Comparison of ENCODE assay signal across 16 cellular contexts in genomic region chr2:205732314-205732713, GRCh38. TPM values are rescaled to one million over a fixed set of nuclear protein-coding genes. Genes with fewer than 3 reads are reported as not detected.
DNase-seq lines count a peak whose midpoint lies in the region; ATAC-seq and TF ChIP-seq lines count a peak whose summit lies in the region.
"Had no signal": no experiment of that assay in that cellular context is flagged by ENCODE, and none has a peak within 500 bp of the region (broad histone marks: within the 10 kb centered on the region; RNA-seq: fewer than 3 reads in every experiment).

No MANE protein-coding gene starts in this region.

- no peak overlapping the region for H3K4me3 Mint-ChIP-seq in chondrocyte (ENCODE audit: unreplicated experiment)
- H3K4me3 Mint-ChIP-seq in Caco-2 (ENCODE audit: unreplicated experiment) = no peak overlapping the region
- H3K4me3 Mint-ChIP-seq: B cell; CD8-positive, alpha-beta memory T cell had no signal

- H3K27ac ChIP-seq in muscle layer of duodenum (ENCODE audit: low read length) (peak overlapping the region; percentile 27), subcutaneous abdominal adipose tissue (ENCODE audit: low read depth, low read length) (peak overlapping the region; percentile 51), ascending aorta (no peak overlapping the region), heart left ventricle (peak overlapping the region in 1 of 12 donors; percentile 82)

- H3K9me3 Mint-ChIP-seq in chondrocyte (ENCODE audit: low read depth) (no peaks in the 10 kb centered on the region), Caco-2 (ENCODE audit: unreplicated experiment) (no peaks in the 10 kb centered on the region)
- H3K9me3 Mint-ChIP-seq: CD8-positive, alpha-beta memory T cell had no signal

- POLR2A ChIA-PET in Caco-2 (lab: Charles Lee) = no interaction called here

- H3K27me3 Mint-ChIP-seq in chondrocyte (ENCODE audit: low read depth) (no peaks in the 10 kb centered on the region), Caco-2 (ENCODE audit: insufficient read depth, unreplicated experiment) (no peaks in the 10 kb centered on the region)

- H3K4me1 Mint-ChIP-seq in chondrocyte (ENCODE audit: low read depth) (peaks cover 51% of the 10 kb centered on the region), Caco-2 (ENCODE audit: low read depth, unreplicated experiment) (peaks cover 34% of the 10 kb centered on the region)
- H3K4me1 Mint-ChIP-seq: CD8-positive, alpha-beta memory T cell had no signal

- H3K36me3 ChIP-seq in muscle layer of duodenum (ENCODE audit: control insufficient read depth in 1 of 2, insufficient read depth in 2 of 2, low read length in 2 of 2) (peaks cover 18 to 29% of the 10 kb centered on the region in 2 donors), subcutaneous abdominal adipose tissue (ENCODE audit: control insufficient read depth in 5 of 5, insufficient read depth in 5 of 5, low read length in 5 of 5) (peaks cover 5 to 68% (median 46%) of the 10 kb centered on the region in 5 donors), Caco-2 (ENCODE audit: control insufficient read depth, insufficient read depth, low read length) (no peaks in the 10 kb centered on the region), ascending aorta (peaks cover 9% of the 10 kb centered on the region in 2 donors), heart left ventricle (peaks cover 0 to 59% (median 14%) of the 10 kb centered on the region in 9 donors)
- H3K36me3 ChIP-seq: MG63 had no signal

- 84 to 94% (median 88%) methylated on average over 9 of the region's 9 CpGs for WGBS in heart left ventricle, 4 donors

- H3K27ac Mint-ChIP-seq in chondrocyte (ENCODE audit: unreplicated experiment) (peak overlapping the region; percentile 94), Caco-2 (ENCODE audit: unreplicated experiment) (no peak overlapping the region)
- H3K27ac Mint-ChIP-seq: B cell; CD8-positive, alpha-beta memory T cell had no signal

- TF ChIP-seq CTCF in chondrocyte (IDR thresholded peaks at IDR 0.05) (no peak), Caco-2 (IDR thresholded peaks at IDR 0.05; ENCODE audit: insufficient read depth in 1 of 2, low read depth in 1 of 2, low read length in 1 of 2, severe bottlenecking in 1 of 2, unreplicated experiment in 1 of 2) (no peak), ascending aorta (IDR thresholded peaks at IDR 0.05) (no peak), heart left ventricle (IDR thresholded peaks at IDR 0.05) (no peak)

- no peak for TF ChIP-seq POLR2A in heart left ventricle (IDR thresholded peaks at IDR 0.05)

- H3K4me1 ChIP-seq in muscle layer of duodenum (ENCODE audit: control insufficient read depth in 1 of 2, insufficient read depth in 2 of 2, low read length in 2 of 2) = peaks cover 8 to 78% of the 10 kb centered on the region in 2 donors
- H3K4me1 ChIP-seq in subcutaneous abdominal adipose tissue (ENCODE audit: control insufficient read depth in 5 of 5, insufficient read depth in 5 of 5, low read length in 5 of 5) = peaks cover 0 to 38% (median 33%) of the 10 kb centered on the region in 5 donors
- peaks cover 33% of the 10 kb centered on the region for H3K4me1 ChIP-seq in Caco-2
- no peaks in the 10 kb centered on the region for H3K4me1 ChIP-seq in ascending aorta
- peaks cover 0 to 9% (median 0%) of the 10 kb centered on the region in 12 donors for H3K4me1 ChIP-seq in heart left ventricle

- H3K36me3 Mint-ChIP-seq in chondrocyte (ENCODE audit: low read depth) = peaks cover 12% of the 10 kb centered on the region
- H3K36me3 Mint-ChIP-seq in Caco-2 (ENCODE audit: insufficient read depth, unreplicated experiment) = peaks cover 59% of the 10 kb centered on the region
- H3K36me3 Mint-ChIP-seq: CD8-positive, alpha-beta memory T cell had no signal

- BruUV-seq in Caco-2 (replicated peaks; lab: Mats Ljungman, UMichigan) = no TSS peak

- DNase-seq in DMS79 treated with DMSO at 0.1 percent for 48 hours (lab: John Stamatoyannopoulos, UW) (peak; percentile 21), chondrocyte (ENCODE audit: low spot score) (no peak), Caco-2 (no peak), ascending aorta (ENCODE audit: low spot score in 2 of 2) (no peak), heart left ventricle (no peak)
- no peak for DNase-seq in activated effector memory CD4-positive, alpha-beta T cell treated with anti-CD3 and anti-CD28 coated beads, Interleukin-2, amount 50 U/mL, for 16 hours
- DNase-seq: CD8-positive, alpha-beta memory T cell; GF-D8; Karpas-422; MG63; NCI-H1092; NCI-H524 treated with DMSO at 0.1 percent for 48 hours; SIG-M5 had no signal

- no peak overlapping the region for H3K4me3 ChIP-seq in muscle layer of duodenum (ENCODE audit: low read depth in 1 of 2, low read length in 2 of 2)
- no peak overlapping the region for H3K4me3 ChIP-seq in subcutaneous abdominal adipose tissue (ENCODE audit: low read depth in 1 of 5, low read length in 5 of 5)
- H3K4me3 ChIP-seq in Caco-2 (ENCODE audit: low read depth, low read length) = no peak overlapping the region
- H3K4me3 ChIP-seq in ascending aorta = no peak overlapping the region
- H3K4me3 ChIP-seq in heart left ventricle = no peak overlapping the region
- H3K4me3 ChIP-seq: MG63 had no signal

- H3K27me3 ChIP-seq in muscle layer of duodenum (ENCODE audit: low read depth, low read length) (no peaks in the 10 kb centered on the region), subcutaneous abdominal adipose tissue (ENCODE audit: control insufficient read depth in 5 of 5, insufficient read depth in 4 of 5, low read length in 5 of 5) (no peaks in the 10 kb centered on the region), Caco-2 (replicated peaks; ENCODE audit: control insufficient read depth, insufficient read depth, low read length) (no peaks in the 10 kb centered on the region), ascending aorta (no peaks in the 10 kb centered on the region), heart left ventricle (no peaks in the 10 kb centered on the region)
- H3K27me3 ChIP-seq: MG63 had no signal

- CTCF ChIA-PET in Caco-2 (lab: Charles Lee) = no interaction called here

- intact Hi-C loops in Caco-2 (cut with micrococcal nuclease; ENCODE audit: unreplicated experiment) (no loop called here), ascending aorta (cut with DNase I) (no loop called here), heart left ventricle (cut with DNase I) (no loop called here)

- no peak overlapping the region for H3K9ac ChIP-seq in subcutaneous abdominal adipose tissue (ENCODE audit: low read length in 5 of 5)

- H3K9me3 ChIP-seq in muscle layer of duodenum (ENCODE audit: control insufficient read depth in 1 of 2, low read length in 2 of 2) (no peaks in the 10 kb centered on the region), subcutaneous abdominal adipose tissue (ENCODE audit: control insufficient read depth in 5 of 5, low read length in 5 of 5) (no peaks in the 10 kb centered on the region), Caco-2 (no peaks in the 10 kb centered on the region), ascending aorta (no peaks in the 10 kb centered on the region), heart left ventricle (no peaks in the 10 kb centered on the region)
- H3K9me3 ChIP-seq: MG63 had no signal

- ATAC-seq in heart left ventricle = no peak

RNA-seq across cellular contexts. Expression of gene NRP2, which starts 50.0 kb away (rescaled TPM):
- total RNA-seq in chondrocyte = 31.7 to 83.7 TPM (median 34.5 TPM) in 3 replicates
- total RNA-seq in Caco-2 (2022) = 95.6 and 96.9 TPM in 2 replicates
- 39.7 TPM for total RNA-seq in ascending aorta
- 10 to 100 TPM in 4 of 9 donors, 1 to 10 TPM in 5; 3.1 to 57.5 (median 6.9) TPM for total RNA-seq in heart left ventricle
- 1 to 10 TPM; 2.0 to 3.6 TPM for polyA plus RNA-seq in heart left ventricle
- polyA plus RNA-seq: CD8-positive, alpha-beta memory T cell had no signal

Comparison
In these comparisons a context has a peak if more than half of its experiments do, and no peak if none do; other contexts are left out.
1. H3K27ac ChIP-seq: peak in muscle layer of duodenum (single experiment) and subcutaneous abdominal adipose tissue (single experiment); none in ascending aorta (0 of 2).